In the genomic region with DNA sequence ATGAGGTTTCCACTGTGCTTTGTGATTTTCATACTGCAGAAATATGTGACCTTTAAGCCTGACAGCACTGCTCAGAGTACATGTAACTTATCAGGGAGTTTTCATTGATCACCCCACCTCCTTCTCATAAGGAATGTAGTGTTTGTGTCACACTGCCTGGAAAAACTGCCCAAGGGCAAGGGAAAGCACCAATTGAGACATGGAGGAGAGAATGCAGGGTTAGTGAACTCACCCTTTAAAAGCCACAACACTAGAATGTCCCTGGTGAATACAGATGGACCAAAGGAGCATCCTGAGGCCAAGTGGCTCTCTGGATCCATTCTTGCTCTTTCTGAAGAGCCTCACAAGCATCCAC, we compare ENCODE assay signal across 2 cellular contexts.
TF ChIP-seq lines count a peak whose summit lies in the region.

No MANE protein-coding gene starts in this region.

TF ChIP-seq in IMR-90, 13 proteins besides CTCF, POLR2A, EP300 and RAD21:
- TF ChIP-seq, protein P1, sequence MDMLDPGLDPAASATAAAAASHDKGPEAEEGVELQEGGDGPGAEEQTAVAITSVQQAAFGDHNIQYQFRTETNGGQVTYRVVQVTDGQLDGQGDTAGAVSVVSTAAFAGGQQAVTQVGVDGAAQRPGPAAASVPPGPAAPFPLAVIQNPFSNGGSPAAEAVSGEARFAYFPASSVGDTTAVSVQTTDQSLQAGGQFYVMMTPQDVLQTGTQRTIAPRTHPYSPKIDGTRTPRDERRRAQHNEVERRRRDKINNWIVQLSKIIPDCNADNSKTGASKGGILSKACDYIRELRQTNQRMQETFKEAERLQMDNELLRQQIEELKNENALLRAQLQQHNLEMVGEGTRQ (IDR thresholded peaks at IDR 0.05; ENCODE audit: low read depth, low read length), result no peak
- TF ChIP-seq BHLHE40 (IDR thresholded peaks at IDR 0.05; ENCODE audit: low read depth, low read length) (no peak), RCOR1 (IDR thresholded peaks at IDR 0.05; ENCODE audit: insufficient replicate concordance, low read length) (no peak), CHD1 (IDR thresholded peaks at IDR 0.05; ENCODE audit: low read depth, low read length) (no peak), SMC3 (IDR thresholded peaks at IDR 0.05; ENCODE audit: low read depth, low read length) (no peak), MXI1 (IDR thresholded peaks at IDR 0.05; ENCODE audit: borderline replicate concordance, low read depth, low read length) (no peak), CEBPB (IDR thresholded peaks at IDR 0.05; ENCODE audit: low read depth, low read length) (no peak), NFE2L2 (IDR thresholded peaks at IDR 0.05; ENCODE audit: low read depth, low read length) (no peak), FOS (IDR thresholded peaks at IDR 0.05; ENCODE audit: low read depth, low read length) (no peak), RFX5 (IDR thresholded peaks at IDR 0.05; ENCODE audit: low read depth, low read length) (no peak), MAZ (IDR thresholded peaks at IDR 0.05; ENCODE audit: borderline replicate concordance, low read depth, low read length) (no peak), MAFK (IDR thresholded peaks at IDR 0.05; ENCODE audit: low read depth, low read length) (no peak)
- TF ChIP-seq, protein P2, sequence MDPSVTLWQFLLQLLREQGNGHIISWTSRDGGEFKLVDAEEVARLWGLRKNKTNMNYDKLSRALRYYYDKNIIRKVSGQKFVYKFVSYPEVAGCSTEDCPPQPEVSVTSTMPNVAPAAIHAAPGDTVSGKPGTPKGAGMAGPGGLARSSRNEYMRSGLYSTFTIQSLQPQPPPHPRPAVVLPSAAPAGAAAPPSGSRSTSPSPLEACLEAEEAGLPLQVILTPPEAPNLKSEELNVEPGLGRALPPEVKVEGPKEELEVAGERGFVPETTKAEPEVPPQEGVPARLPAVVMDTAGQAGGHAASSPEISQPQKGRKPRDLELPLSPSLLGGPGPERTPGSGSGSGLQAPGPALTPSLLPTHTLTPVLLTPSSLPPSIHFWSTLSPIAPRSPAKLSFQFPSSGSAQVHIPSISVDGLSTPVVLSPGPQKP (IDR thresholded peaks at IDR 0.05; ENCODE audit: borderline replicate concordance, low read depth, low read length), result no peak

TF ChIP-seq in H1, 55 proteins besides CTCF, POLR2A, EP300 and RAD21:
- TF ChIP-seq, protein P3, sequence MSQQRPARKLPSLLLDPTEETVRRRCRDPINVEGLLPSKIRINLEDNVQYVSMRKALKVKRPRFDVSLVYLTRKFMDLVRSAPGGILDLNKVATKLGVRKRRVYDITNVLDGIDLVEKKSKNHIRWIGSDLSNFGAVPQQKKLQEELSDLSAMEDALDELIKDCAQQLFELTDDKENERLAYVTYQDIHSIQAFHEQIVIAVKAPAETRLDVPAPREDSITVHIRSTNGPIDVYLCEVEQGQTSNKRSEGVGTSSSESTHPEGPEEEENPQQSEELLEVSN (IDR thresholded peaks at IDR 0.05), result no peak
TF ChIP-seq in H1: peak in this region for 0.
